18 cellular contexts compared by ENCODE assay signal in genomic region chr6:36818741-36819140, GRCh38. TPM values are rescaled to one million over a fixed set of nuclear protein-coding genes. Genes with fewer than 3 reads are reported as not detected.
A peak's percentile ranks its signal among the peaks of the same experiment; 100 is the strongest.
DNase-seq lines count a peak whose midpoint lies in the region; ATAC-seq lines count a peak whose summit lies in the region.
"Had no signal": no experiment of that assay in that cellular context is flagged by ENCODE, and none has a peak within 500 bp of the region (broad histone marks: within the 10 kb centered on the region; RNA-seq: fewer than 3 reads in every experiment).

No MANE protein-coding gene starts in this region.

- peaks cover 5% of the 10 kb centered on the region for H3K27me3 Mint-ChIP-seq in activated CD8-positive, alpha-beta memory T cell treated with anti-CD3 and anti-CD28 coated beads, Interleukin-2, amount 10 ng/mL, durations not matched to agents 7 days and 5 days

- no peak overlapping the region for H3K27ac Mint-ChIP-seq in activated CD8-positive, alpha-beta memory T cell treated with anti-CD3 and anti-CD28 coated beads, Interleukin-2, amount 10 ng/mL, durations not matched to agents 7 days and 5 days
- H3K27ac Mint-ChIP-seq: CD4-positive, CD25-positive, alpha-beta regulatory T cell; H9 had no signal

- peak; percentile 50 for DNase-seq in DMS79 (lab: John Stamatoyannopoulos, UW)
- DNase-seq in DMS79 treated with DMSO at 0.1 percent for 48 hours (lab: John Stamatoyannopoulos, UW) = peak; percentile 71
- peak; percentile 13 for DNase-seq in kidney tubule cell (ENCODE audit: low spot score)
- DNase-seq in renal cortical epithelial cell (ENCODE audit: low read depth) = peak; percentile 74
- DNase-seq in activated CD8-positive, alpha-beta memory T cell treated with anti-CD3 and anti-CD28 coated beads, Interleukin-2, amount 10 ng/mL, durations not matched to agents 7 days and 5 days = no peak
- DNase-seq: ACHN; BE2C; C1 segment of cervical spinal cord; CD4-positive, CD25-positive, alpha-beta regulatory T cell; CD8-positive, alpha-beta memory T cell; COR-L47; DMS 273 treated with DMSO at 0.1 percent for 48 hours; DMS53; GDM1; H9; IMR-90 had no signal

- no peaks in the 10 kb centered on the region for H3K9me3 Mint-ChIP-seq in activated CD8-positive, alpha-beta memory T cell treated with anti-CD3 and anti-CD28 coated beads, Interleukin-2, amount 10 ng/mL, durations not matched to agents 7 days and 5 days (ENCODE audit: low read depth)
- H3K9me3 Mint-ChIP-seq: CD4-positive, CD25-positive, alpha-beta regulatory T cell; CD8-positive, alpha-beta memory T cell; H9 had no signal

- H3K4me1 Mint-ChIP-seq in activated CD8-positive, alpha-beta memory T cell treated with anti-CD3 and anti-CD28 coated beads, Interleukin-2, amount 10 ng/mL, durations not matched to agents 7 days and 5 days = peaks cover 14% of the 10 kb centered on the region
- H3K4me1 Mint-ChIP-seq: CD4-positive, CD25-positive, alpha-beta regulatory T cell; CD8-positive, alpha-beta memory T cell had no signal

- CTCF ChIA-PET in activated CD8-positive, alpha-beta memory T cell treated with anti-CD3 and anti-CD28 coated beads, Interleukin-2, amount 10 ng/mL, durations not matched to agents 7 days and 5 days (lab: Charles Lee) = no interaction called here

- ATAC-seq in GM19023 (IDR thresholded peaks at IDR 0.05; ENCODE audit: unreplicated experiment) = no peak
- ATAC-seq in GM21576 (IDR thresholded peaks at IDR 0.05; ENCODE audit: unreplicated experiment) = no peak
- no peak for ATAC-seq in activated CD8-positive, alpha-beta memory T cell treated with anti-CD3 and anti-CD28 coated beads, Interleukin-2, amount 10 ng/mL, durations not matched to agents 7 days and 5 days

- no peak overlapping the region for H3K4me3 Mint-ChIP-seq in activated CD8-positive, alpha-beta memory T cell treated with anti-CD3 and anti-CD28 coated beads, Interleukin-2, amount 10 ng/mL, durations not matched to agents 7 days and 5 days
- H3K4me3 Mint-ChIP-seq: CD4-positive, CD25-positive, alpha-beta regulatory T cell; CD8-positive, alpha-beta memory T cell; H9 had no signal

- H3K36me3 Mint-ChIP-seq in activated CD8-positive, alpha-beta memory T cell treated with anti-CD3 and anti-CD28 coated beads, Interleukin-2, amount 10 ng/mL, durations not matched to agents 7 days and 5 days = no peaks in the 10 kb centered on the region
- H3K36me3 Mint-ChIP-seq: CD4-positive, CD25-positive, alpha-beta regulatory T cell; CD8-positive, alpha-beta memory T cell had no signal

RNA-seq across cellular contexts. Expression of gene CPNE5, which starts 20.5 kb away (rescaled TPM):
- total RNA-seq in renal cortical epithelial cell = 0.15 and 0.17 TPM in 2 replicates
- total RNA-seq in activated CD8-positive, alpha-beta memory T cell treated with anti-CD3 and anti-CD28 coated beads, Interleukin-2, amount 10 ng/mL, durations not matched to agents 7 days and 5 days = under 1 TPM; 0.79 to 0.94 TPM
- total RNA-seq: IMR-90 had no signal

RNA-seq across cellular contexts. Expression of gene PPIL1, which starts 55.9 kb away (rescaled TPM):
- 29.6 and 50.5 TPM in 2 replicates for total RNA-seq in renal cortical epithelial cell
- 10 to 100 TPM; 30.8 to 39.9 TPM for total RNA-seq in activated CD8-positive, alpha-beta memory T cell treated with anti-CD3 and anti-CD28 coated beads, Interleukin-2, amount 10 ng/mL, durations not matched to agents 7 days and 5 days
